ENCODE assay signal across 8 cellular contexts in the genomic region with DNA sequence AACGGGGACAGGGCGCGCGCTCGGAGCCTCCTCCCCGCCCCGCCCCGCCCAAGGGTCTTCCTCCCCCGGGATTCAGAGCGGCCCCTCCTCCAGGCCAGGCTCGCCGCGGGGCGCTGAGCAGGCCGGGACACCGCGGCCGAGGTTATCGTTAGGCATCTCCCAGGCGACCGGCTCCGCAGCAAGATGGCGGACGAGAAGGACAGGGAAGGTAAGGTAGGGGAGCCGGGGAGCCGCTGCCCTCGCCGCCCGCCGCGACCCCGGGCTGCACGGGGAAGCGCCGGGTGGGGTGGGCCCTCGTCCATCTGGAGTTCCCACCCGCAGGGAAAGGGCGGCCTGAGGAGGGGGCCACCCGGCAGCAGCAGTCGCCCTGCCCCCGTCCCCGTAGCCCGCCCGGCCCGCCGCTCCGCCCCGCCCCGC.
DNase-seq lines count a peak whose midpoint lies in the region; ATAC-seq and TF ChIP-seq lines count a peak whose summit lies in the region.

No MANE protein-coding gene starts in this region.

- H3K4me3 Mint-ChIP-seq in activated CD4-positive, alpha-beta memory T cell treated with anti-CD3 and anti-CD28 coated beads, Interleukin-2, amount 10 ng/mL, durations not matched to agents 7 days and 5 days = peak overlapping the region; percentile 86
- H3K4me3 Mint-ChIP-seq in natural killer cell = peak overlapping the region; percentile 95

- POLR2A ChIA-PET in activated CD4-positive, alpha-beta memory T cell treated with anti-CD3 and anti-CD28 coated beads, Interleukin-2, amount 10 ng/mL, durations not matched to agents 7 days and 5 days (lab: Charles Lee) = interaction anchor here (0.8 to 6.0 kb wide), 13 partner anchors 15 to 984 kb away, joined by 3 to 146 read pairs (median 5); a partner anchor contains a TSS

- peaks cover 0 to 20% (median 10%) of the 10 kb centered on the region in 4 donors for H3K4me1 ChIP-seq in tibial artery

- H3K27me3 Mint-ChIP-seq in activated CD4-positive, alpha-beta memory T cell treated with anti-CD3 and anti-CD28 coated beads, Interleukin-2, amount 10 ng/mL, durations not matched to agents 7 days and 5 days = no peaks in the 10 kb centered on the region
- H3K27me3 Mint-ChIP-seq in natural killer cell (ENCODE audit: low read depth in 2 of 2) = no peaks in the 10 kb centered on the region

- CTCF ChIA-PET in activated CD4-positive, alpha-beta memory T cell treated with anti-CD3 and anti-CD28 coated beads, Interleukin-2, amount 10 ng/mL, durations not matched to agents 7 days and 5 days (lab: Charles Lee) = interaction anchor here (0.8 to 4.0 kb wide), 6 partner anchors 62 to 136 kb away, joined by 3 to 17 read pairs (median 6); a partner anchor contains a TSS

- intact Hi-C loops in natural killer cell (cut with micrococcal nuclease) = loop anchor here (1.0 to 5.0 kb wide), 6 partner anchors 51 to 1715 kb away; a partner anchor contains a TSS
- intact Hi-C loops in tibial artery (cut with DNase I; ENCODE audit: low total_unique reads) = loop anchor here (1.0 to 2.0 kb wide), 3 partner anchors 106 to 317 kb away; a partner anchor contains a TSS

- H3K27me3 ChIP-seq in tibial artery = no peaks in the 10 kb centered on the region

- H3K27ac ChIP-seq in C4-2B (peak overlapping the region; percentile 95), tibial artery (peak overlapping the region; percentile 99 to 100)

- no peak for TF ChIP-seq POLR2A in erythroblast (IDR thresholded peaks at IDR 0.05; ENCODE audit: low read length)

- H3K9me3 Mint-ChIP-seq in activated CD4-positive, alpha-beta memory T cell treated with anti-CD3 and anti-CD28 coated beads, Interleukin-2, amount 10 ng/mL, durations not matched to agents 7 days and 5 days = no peaks in the 10 kb centered on the region
- H3K9me3 Mint-ChIP-seq in natural killer cell = no peaks in the 10 kb centered on the region

- peaks cover 6% of the 10 kb centered on the region for H3K36me3 Mint-ChIP-seq in activated CD4-positive, alpha-beta memory T cell treated with anti-CD3 and anti-CD28 coated beads, Interleukin-2, amount 10 ng/mL, durations not matched to agents 7 days and 5 days (ENCODE audit: low read depth)
- H3K36me3 Mint-ChIP-seq in natural killer cell = no peaks in the 10 kb centered on the region

- no peaks in the 10 kb centered on the region for H3K36me3 ChIP-seq in tibial artery

- ATAC-seq in GM19328 (IDR thresholded peaks at IDR 0.05; ENCODE audit: unreplicated experiment) (peak; percentile 59), HG03378 (IDR thresholded peaks at IDR 0.05; ENCODE audit: unreplicated experiment) (peak; percentile 63), natural killer cell (peak; percentile 41 to 59 (median 47))

- peak overlapping the region; percentile 70 to 81 for H3K4me3 ChIP-seq in tibial artery

- H3K9me3 ChIP-seq in tibial artery = no peaks in the 10 kb centered on the region

- H3K4me1 Mint-ChIP-seq in activated CD4-positive, alpha-beta memory T cell treated with anti-CD3 and anti-CD28 coated beads, Interleukin-2, amount 10 ng/mL, durations not matched to agents 7 days and 5 days = peaks cover 22% of the 10 kb centered on the region
- H3K4me1 Mint-ChIP-seq in natural killer cell = peaks cover 15 to 16% of the 10 kb centered on the region in 2 donors

- peak; percentile 78 for DNase-seq in NCI-H460 (ENCODE audit: extremely low read depth, low read depth)
- no peak for DNase-seq in activated CD4-positive, alpha-beta memory T cell treated with anti-CD3 and anti-CD28 coated beads, Interleukin-2, amount 10 ng/mL, durations not matched to agents 7 days and 5 days
- peak; percentile 89 to 93 for DNase-seq in erythroblast (lab: John Stamatoyannopoulos, UW)
- peak; percentile 75 for DNase-seq in natural killer cell
- peak in 1 of 2 donors; percentile 71 for DNase-seq in tibial artery

- no peak for TF ChIP-seq CTCF in C4-2B (conservative IDR thresholded peaks at IDR 0.05)
- TF ChIP-seq CTCF in natural killer cell (IDR thresholded peaks at IDR 0.05) = no peak
- no peak for TF ChIP-seq CTCF in tibial artery (IDR thresholded peaks at IDR 0.05)

- peak overlapping the region; percentile 95 for H3K27ac Mint-ChIP-seq in activated CD4-positive, alpha-beta memory T cell treated with anti-CD3 and anti-CD28 coated beads, Interleukin-2, amount 10 ng/mL, durations not matched to agents 7 days and 5 days
- H3K27ac Mint-ChIP-seq in natural killer cell = peak overlapping the region; percentile 98 to 99
